In the genomic region with DNA sequence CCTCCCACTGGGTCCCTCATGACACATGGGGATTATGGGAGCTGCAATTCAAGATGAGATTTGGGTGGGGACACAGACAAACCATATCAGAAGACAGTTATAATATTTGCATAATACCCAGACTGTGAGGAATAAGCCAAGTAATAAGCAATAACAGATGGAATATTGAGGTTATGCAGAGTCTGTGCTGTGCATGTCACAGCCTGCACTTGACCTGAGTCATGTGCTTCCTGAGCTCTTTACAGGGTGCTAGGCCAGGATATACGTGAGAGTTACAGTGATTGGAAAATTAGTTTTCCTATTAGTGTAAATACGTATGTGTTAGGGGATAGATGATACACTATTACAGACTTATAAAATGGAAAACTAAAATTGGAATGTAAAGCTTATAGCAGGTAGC, we compare ENCODE assay signal across 26 cellular contexts.
"Had no signal": no experiment of that assay in that cellular context is flagged by ENCODE, and none has a peak within 500 bp of the region (broad histone marks: within the 10 kb centered on the region; RNA-seq: fewer than 3 reads in every experiment).

No MANE protein-coding gene starts in this region.

- H3K4me3 ChIP-seq: body of pancreas, esophagus muscularis mucosa, heart right ventricle, lower lobe of right lung, tibial artery had no signal

- H3K27me3 Mint-ChIP-seq: activated naive CD4-positive, alpha-beta T cell treated with anti-CD3 and anti-CD28 coated beads, Interleukin-2, amount 50 U/mL, for 24 hours; stimulated activated naive CD8-positive, alpha-beta T cell treated with anti-CD3 and anti-CD28 coated beads, Interleukin-15, amount 100 ng/mL, for 72 hours had no signal

- H3K9me3 ChIP-seq: body of pancreas, esophagus muscularis mucosa, heart right ventricle, lower lobe of right lung, tibial artery had no signal

- H3K36me3 Mint-ChIP-seq: activated CD4-positive, alpha-beta memory T cell treated with anti-CD3 and anti-CD28 coated beads for 36 hours; activated CD8-positive, alpha-beta memory T cell treated with anti-CD3 and anti-CD28 coated beads, Interleukin-2, amount 10 ng/mL, durations not matched to agents 7 days and 5 days; activated naive CD4-positive, alpha-beta T cell treated with anti-CD3 and anti-CD28 coated beads, Interleukin-2, amount 50 U/mL, for 24 hours; naive thymus-derived CD4-positive, alpha-beta T cell; stimulated activated effector memory CD8-positive, alpha-beta T cell treated with anti-CD3 and anti-CD28 coated beads, Interleukin-12 subunit alpha, Interleukin-12 subunit beta, amount 100 ng/mL, for 72 hours had no signal

- ATAC-seq: activated CD8-positive, alpha-beta memory T cell treated with anti-CD3 and anti-CD28 coated beads, Interleukin-2, amount 10 ng/mL, durations not matched to agents 7 days and 5 days; body of pancreas; heart right ventricle; lower lobe of right lung; naive thymus-derived CD4-positive, alpha-beta T cell; sciatic nerve; stimulated activated effector memory CD8-positive, alpha-beta T cell treated with anti-CD3 and anti-CD28 coated beads, Interleukin-12 subunit alpha, Interleukin-12 subunit beta, amount 100 ng/mL, for 72 hours; stimulated activated naive CD8-positive, alpha-beta T cell treated with anti-CD3 and anti-CD28 coated beads, Interleukin-15, amount 100 ng/mL, for 72 hours; T-helper 17 cell had no signal

- H3K36me3 ChIP-seq: esophagus muscularis mucosa, heart right ventricle, lower lobe of right lung, tibial artery had no signal

- H3K4me1 ChIP-seq: esophagus muscularis mucosa, heart right ventricle, lower lobe of right lung had no signal

- H3K27ac Mint-ChIP-seq: activated CD4-positive, alpha-beta memory T cell treated with anti-CD3 and anti-CD28 coated beads for 36 hours; activated CD8-positive, alpha-beta memory T cell treated with anti-CD3 and anti-CD28 coated beads, Interleukin-2, amount 10 ng/mL, durations not matched to agents 7 days and 5 days; activated naive CD4-positive, alpha-beta T cell treated with anti-CD3 and anti-CD28 coated beads, Interleukin-2, amount 50 U/mL, for 24 hours; naive thymus-derived CD4-positive, alpha-beta T cell; stimulated activated effector memory CD8-positive, alpha-beta T cell treated with anti-CD3 and anti-CD28 coated beads, Interleukin-12 subunit alpha, Interleukin-12 subunit beta, amount 100 ng/mL, for 72 hours; stimulated activated naive CD8-positive, alpha-beta T cell treated with anti-CD3 and anti-CD28 coated beads, Interleukin-15, amount 100 ng/mL, for 72 hours; T-helper 17 cell had no signal

- H3K4me3 Mint-ChIP-seq: activated CD4-positive, alpha-beta memory T cell treated with anti-CD3 and anti-CD28 coated beads for 36 hours; activated CD8-positive, alpha-beta memory T cell treated with anti-CD3 and anti-CD28 coated beads, Interleukin-2, amount 10 ng/mL, durations not matched to agents 7 days and 5 days; activated naive CD4-positive, alpha-beta T cell treated with anti-CD3 and anti-CD28 coated beads, Interleukin-2, amount 50 U/mL, for 24 hours; naive thymus-derived CD4-positive, alpha-beta T cell; neural crest cell; stimulated activated effector memory CD8-positive, alpha-beta T cell treated with anti-CD3 and anti-CD28 coated beads, Interleukin-12 subunit alpha, Interleukin-12 subunit beta, amount 100 ng/mL, for 72 hours; stimulated activated naive CD8-positive, alpha-beta T cell treated with anti-CD3 and anti-CD28 coated beads, Interleukin-15, amount 100 ng/mL, for 72 hours; T-helper 17 cell had no signal

- H3K27ac ChIP-seq: body of pancreas, esophagus muscularis mucosa, heart right ventricle, lower lobe of right lung, tibial artery had no signal

- H3K27me3 ChIP-seq: body of pancreas, esophagus muscularis mucosa, tibial artery had no signal

- DNase-seq: activated CD4-positive, alpha-beta memory T cell treated with anti-CD3 and anti-CD28 coated beads for 36 hours; activated CD4-positive, alpha-beta T cell treated with anti-CD3 and anti-CD28 coated beads for 4 hours; activated CD4-positive, CD25-positive, alpha-beta regulatory T cell; activated CD8-positive, alpha-beta memory T cell treated with anti-CD3 and anti-CD28 coated beads, Interleukin-2, amount 10 ng/mL, durations not matched to agents 7 days and 5 days; activated gamma-delta T cell; activated T-cell treated with anti-CD3 and anti-CD28 coated beads for 4 hours; anterior cingulate cortex; body of pancreas; caudate nucleus; dermis blood vessel endothelial cell; effector CD8-positive, alpha-beta T cell; heart right ventricle; kidney; lower lobe of right lung; naive thymus-derived CD4-positive, alpha-beta T cell; occipital lobe; small intestine; stimulated activated CD4-positive, alpha-beta T cell treated with anti-CD3 and anti-CD28 coated beads, Interleukin-2, amount 100 ng/mL, for 24 hours; stimulated activated naive CD8-positive, alpha-beta T cell treated with anti-CD3 and anti-CD28 coated beads, Interleukin-15, amount 100 ng/mL, for 72 hours; T-helper 17 cell; tibial artery had no signal

- H3K9me3 Mint-ChIP-seq: activated CD4-positive, alpha-beta memory T cell treated with anti-CD3 and anti-CD28 coated beads for 36 hours; activated naive CD4-positive, alpha-beta T cell treated with anti-CD3 and anti-CD28 coated beads, Interleukin-2, amount 50 U/mL, for 24 hours; naive thymus-derived CD4-positive, alpha-beta T cell; neural crest cell; stimulated activated effector memory CD8-positive, alpha-beta T cell treated with anti-CD3 and anti-CD28 coated beads, Interleukin-12 subunit alpha, Interleukin-12 subunit beta, amount 100 ng/mL, for 72 hours; stimulated activated naive CD8-positive, alpha-beta T cell treated with anti-CD3 and anti-CD28 coated beads, Interleukin-15, amount 100 ng/mL, for 72 hours had no signal

- H3K4me1 Mint-ChIP-seq: activated CD8-positive, alpha-beta memory T cell treated with anti-CD3 and anti-CD28 coated beads, Interleukin-2, amount 10 ng/mL, durations not matched to agents 7 days and 5 days; stimulated activated effector memory CD8-positive, alpha-beta T cell treated with anti-CD3 and anti-CD28 coated beads, Interleukin-12 subunit alpha, Interleukin-12 subunit beta, amount 100 ng/mL, for 72 hours; stimulated activated naive CD8-positive, alpha-beta T cell treated with anti-CD3 and anti-CD28 coated beads, Interleukin-15, amount 100 ng/mL, for 72 hours had no signal
